15 cellular contexts compared by ENCODE assay signal in genomic region chr2:9758741-9759140, GRCh38.
DNase-seq lines count a peak whose midpoint lies in the region; ATAC-seq and TF ChIP-seq lines count a peak whose summit lies in the region.
"Had no signal": no experiment of that assay in that cellular context is flagged by ENCODE, and none has a peak within 500 bp of the region (broad histone marks: within the 10 kb centered on the region; RNA-seq: fewer than 3 reads in every experiment).

No MANE protein-coding gene starts in this region.

- DNase-seq in NCI-H510A (lab: John Stamatoyannopoulos, UW) (peak; percentile 42), left ventricle myocardium superior (no peak), psoas muscle (peak; percentile 73 to 83), anterior cingulate cortex (lab: John Stamatoyannopoulos, UW) (no peak), foreskin fibroblast (no peak), DMS53 treated with DMSO at 0.1 percent for 48 hours (lab: John Stamatoyannopoulos, UW; ENCODE audit: unreplicated experiment) (no peak)
- DNase-seq in activated CD4-positive, CD25-positive, alpha-beta regulatory T cell (lab: John Stamatoyannopoulos, UW) = no peak
- DNase-seq: activated CD4-positive, alpha-beta T cell treated with anti-CD3 and anti-CD28 coated beads for 4 hours; COR-L47; HFFc6; KBM-7; NCI-H1105; stimulated activated CD4-positive, alpha-beta T cell treated with anti-CD3 and anti-CD28 coated beads, Interleukin-4, amount 100 ng/mL, for 24 hours had no signal

- WGBS in psoas muscle, 3 donors = 28 to 35% (median 34%) methylated on average over 5 of the region's 5 CpGs

- no peak overlapping the region for H3K9ac ChIP-seq in KMS-11

- no peaks in the 10 kb centered on the region for H4K20me1 ChIP-seq in KMS-11 (ENCODE audit: insufficient read depth)

- H3K36me3 ChIP-seq in KMS-11 (ENCODE audit: insufficient read depth) (no peaks in the 10 kb centered on the region), psoas muscle (ENCODE audit: insufficient read depth in 1 of 2, low read depth in 1 of 2) (no peaks in the 10 kb centered on the region)

- H3K4me2 ChIP-seq in KMS-11 = peak overlapping the region; percentile 7; the same call in 1 of the 2 replicates

- TF ChIP-seq CTCF in KMS-11 (conservative IDR thresholded peaks at IDR 0.05; ENCODE audit: low read depth, low read length) (no peak), psoas muscle (IDR thresholded peaks at IDR 0.05) (no peak), foreskin fibroblast (IDR thresholded peaks at IDR 0.05; ENCODE audit: low read depth, low read length) (no peak)

- H3K27ac ChIP-seq in KMS-11 (no peak overlapping the region), psoas muscle (peak overlapping the region; percentile 95)

- intact Hi-C loops in left ventricle myocardium superior (cut with micrococcal nuclease) = no loop called here
- intact Hi-C loops in psoas muscle (cut with DNase I) = loop anchor here (5.0 kb wide), 2 partner anchors 126 to 201 kb away; partner anchors contain the start of genes YWHAQ (in 2 of the 2) and ADAM17 (in 1 of the 2)

- H3K79me2 ChIP-seq in KMS-11 (ENCODE audit: insufficient read depth, low read depth) = no peaks in the 10 kb centered on the region

- H3K4me3 ChIP-seq in KMS-11 (IDR thresholded peaks at IDR 0.05; ENCODE audit: insufficient read depth, low read depth, low read length) = no peak overlapping the region
- H3K4me3 ChIP-seq in psoas muscle = peak overlapping the region; percentile 57
- no peak overlapping the region for H3K4me3 ChIP-seq in foreskin fibroblast (ENCODE audit: low read depth in 1 of 2, low read length in 2 of 2)
- H3K4me3 ChIP-seq: smooth muscle cell had no signal

- H3K4me1 ChIP-seq in KMS-11 (ENCODE audit: low read depth, poor library complexity, severe bottlenecking) (peaks cover 57% of the 10 kb centered on the region), psoas muscle (peaks cover 54% of the 10 kb centered on the region)

- H3K27me3 ChIP-seq in KMS-11 (ENCODE audit: insufficient read depth, low read depth) (no peaks in the 10 kb centered on the region), psoas muscle (ENCODE audit: insufficient read depth in 3 of 3, low read length in 2 of 3) (no peaks in the 10 kb centered on the region)

- no peak overlapping the region for H2AFZ ChIP-seq in KMS-11 (ENCODE audit: low read depth)

- H3K9me3 ChIP-seq in psoas muscle = no peaks in the 10 kb centered on the region

- peak; percentile 22 for ATAC-seq in left ventricle myocardium superior
- ATAC-seq in psoas muscle = peak; percentile 80 to 85 (median 80)

Comparison
In these comparisons a context has a peak if more than half of its experiments do, and no peak if none do; other contexts are left out.
1. DNase-seq: peak in NCI-H510A (single experiment) and psoas muscle (2 of 2); none in left ventricle myocardium superior (single experiment), activated CD4-positive, CD25-positive, alpha-beta regulatory T cell (0 of 4), anterior cingulate cortex (0 of 58), foreskin fibroblast (0 of 2) and DMS53 treated with DMSO at 0.1 percent for 48 hours (single experiment).